ENCODE assay signal across 15 cellular contexts in the genomic region with DNA sequence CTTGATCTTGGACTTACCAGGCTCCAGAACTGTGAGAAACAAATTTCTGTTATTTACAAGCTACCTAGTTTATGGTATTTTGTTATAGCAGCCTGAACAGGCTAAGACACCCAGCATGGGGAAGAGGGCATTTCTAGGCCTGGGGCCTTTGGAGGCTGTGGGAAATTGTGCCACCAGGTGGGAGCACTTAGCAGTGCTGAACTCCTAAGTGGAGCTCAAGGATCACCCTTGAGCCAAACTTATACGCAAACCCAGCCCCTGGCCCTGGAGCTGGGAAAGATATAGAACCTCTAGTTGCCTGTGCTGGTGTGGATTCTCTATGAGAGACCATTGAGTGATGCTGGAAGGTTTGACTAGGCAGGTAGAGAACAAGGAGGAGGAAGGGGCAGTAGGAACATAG.
"Had no signal": no experiment of that assay in that cellular context is flagged by ENCODE, and none has a peak within 500 bp of the region (broad histone marks: within the 10 kb centered on the region; RNA-seq: fewer than 3 reads in every experiment).

No MANE protein-coding gene starts in this region.

- DNase-seq: activated naive CD4-positive, alpha-beta T cell treated with anti-CD3 and anti-CD28 coated beads, Interleukin-2, amount 50 U/mL, for 16 hours; glutamatergic neuron; left cardiac atrium; mucosa of descending colon; stimulated activated CD4-positive, alpha-beta T cell treated with anti-CD3 and anti-CD28 coated beads, Interleukin-4, amount 100 ng/mL, for 1 hour; stimulated activated CD8-positive, alpha-beta memory T cell treated with anti-CD3 and anti-CD28 coated beads, Interleukin-4, amount 100 ng/mL, for 48 hours; T-helper 9 cell; upper lobe of left lung had no signal

- H3K27ac ChIP-seq: esophagus muscularis mucosa, upper lobe of left lung had no signal

- ATAC-seq: left cardiac atrium; mucosa of descending colon; natural killer cell treated with Interleukin-12 subunit alpha and Interleukin-12 subunit beta and Interleukin-15 and Interleukin-18, amount 100 ng/mL, for 72 hours had no signal

- H3K4me3 Mint-ChIP-seq: central memory CD8-positive, alpha-beta T cell; natural killer cell treated with Interleukin-12 subunit alpha and Interleukin-12 subunit beta and Interleukin-15 and Interleukin-18, amount 100 ng/mL, for 72 hours; stimulated activated naive CD8-positive, alpha-beta T cell treated with anti-CD3 and anti-CD28 coated beads, Interleukin-15, Interleukin-2, amounts not matched to agents 100 ng/mL and 50 ng/mL, for 24 hours had no signal

- FAIRE-seq: endometrium had no signal

- H3K9me3 ChIP-seq: adrenal gland, esophagus muscularis mucosa, mucosa of descending colon, upper lobe of left lung had no signal

- H3K4me1 ChIP-seq: upper lobe of left lung had no signal

- H3K27ac Mint-ChIP-seq: stimulated activated naive CD8-positive, alpha-beta T cell treated with anti-CD3 and anti-CD28 coated beads, Interleukin-15, Interleukin-2, amounts not matched to agents 100 ng/mL and 50 ng/mL, for 24 hours had no signal

- H3K9me3 Mint-ChIP-seq: central memory CD8-positive, alpha-beta T cell; natural killer cell treated with Interleukin-12 subunit alpha and Interleukin-12 subunit beta and Interleukin-15 and Interleukin-18, amount 100 ng/mL, for 72 hours; stimulated activated naive CD8-positive, alpha-beta T cell treated with anti-CD3 and anti-CD28 coated beads, Interleukin-15, Interleukin-2, amounts not matched to agents 100 ng/mL and 50 ng/mL, for 24 hours had no signal

- H3K27me3 Mint-ChIP-seq: central memory CD8-positive, alpha-beta T cell; natural killer cell treated with Interleukin-12 subunit alpha and Interleukin-12 subunit beta and Interleukin-15 and Interleukin-18, amount 100 ng/mL, for 72 hours; stimulated activated naive CD8-positive, alpha-beta T cell treated with anti-CD3 and anti-CD28 coated beads, Interleukin-15, Interleukin-2, amounts not matched to agents 100 ng/mL and 50 ng/mL, for 24 hours had no signal

- H3K36me3 ChIP-seq: adrenal gland had no signal

- H3K4me3 ChIP-seq: adrenal gland, esophagus muscularis mucosa, lung, mucosa of descending colon, upper lobe of left lung had no signal

- H3K27me3 ChIP-seq: adrenal gland, esophagus muscularis mucosa, upper lobe of left lung had no signal
